8 cellular contexts compared by ENCODE assay signal in genomic region chr7:107579546-107579880, GRCh38. TPM values are rescaled to one million over a fixed set of nuclear protein-coding genes. Genes with fewer than 3 reads are reported as not detected.
DNase-seq lines count a peak whose midpoint lies in the region; ATAC-seq and TF ChIP-seq lines count a peak whose summit lies in the region.

No MANE protein-coding gene starts in this region.

- no peak for TF ChIP-seq CTCF in GM13976 (IDR thresholded peaks at IDR 0.05; ENCODE audit: borderline replicate concordance, control extremely low read depth, extremely low read depth, insufficient read depth, missing control alignments)
- TF ChIP-seq CTCF in OCI-LY3 (IDR thresholded peaks at IDR 0.05; ENCODE audit: low read depth, low read length) = no peak
- TF ChIP-seq CTCF in epithelial cell of proximal tubule (conservative IDR thresholded peaks at IDR 0.05; ENCODE audit: low read depth, low read length) = no peak
- TF ChIP-seq CTCF in neutrophil (IDR thresholded peaks at IDR 0.05) = no peak

- H3K4me3 ChIP-seq in OCI-LY3 (ENCODE audit: low read length) (peak overlapping the region; percentile 86), epithelial cell of proximal tubule (ENCODE audit: low read depth, low read length) (peak overlapping the region; percentile 73), neutrophil (ENCODE audit: low read depth in 1 of 2, low read length in 1 of 2) (peak overlapping the region; percentile 73 to 77)

- H3K27ac ChIP-seq in OCI-LY3 (ENCODE audit: low read length) (no peak overlapping the region), neutrophil (peak overlapping the region; percentile 78)

- H3K27me3 ChIP-seq in OCI-LY3 (ENCODE audit: low read depth, low read length) (no peaks in the 10 kb centered on the region), neutrophil (no peaks in the 10 kb centered on the region)

- peaks cover 9% of the 10 kb centered on the region for H3K36me3 ChIP-seq in OCI-LY3 (replicated peaks; ENCODE audit: low read depth, low read length)
- no peaks in the 10 kb centered on the region for H3K36me3 ChIP-seq in neutrophil

- in situ Hi-C loops in GM13976 (cut with MboI; ENCODE audit: low sequenced_read_pairs, unreplicated experiment) = no loop called here

- peak overlapping the region; percentile 68 for H3K9ac ChIP-seq in OCI-LY3 (ENCODE audit: low read length)

- H3K79me2 ChIP-seq in OCI-LY3 (ENCODE audit: low read length) = no peaks in the 10 kb centered on the region

- peak overlapping the region; percentile 89 for H3K4me2 ChIP-seq in OCI-LY3 (ENCODE audit: low read length)

- H3K9me3 ChIP-seq in OCI-LY3 (ENCODE audit: insufficient read depth, low read length) (no peaks in the 10 kb centered on the region), neutrophil (no peaks in the 10 kb centered on the region)

- DNase-seq in GM13976 (ENCODE audit: low spot score) (peak; percentile 23), epithelial cell of proximal tubule (ENCODE audit: low read depth) (no peak), GM19240 (ENCODE audit: insufficient read length, low spot score) (no peak), AML-193 (lab: John Stamatoyannopoulos, UW) (no peak)

- H3K4me1 ChIP-seq in OCI-LY3 (ENCODE audit: low read length) = peaks cover 3% of the 10 kb centered on the region; the same call in 1 of the 2 replicates
- peaks cover 23 to 26% of the 10 kb centered on the region in 2 experiments for H3K4me1 ChIP-seq in neutrophil (ENCODE audit: control insufficient read depth in 1 of 2, insufficient read depth in 1 of 2, low read depth in 1 of 2, low read length in 1 of 2)

- ATAC-seq in HG03159 (IDR thresholded peaks at IDR 0.05; ENCODE audit: unreplicated experiment) = no peak
- ATAC-seq in GM21447 (IDR thresholded peaks at IDR 0.05; ENCODE audit: unreplicated experiment) = no peak

- H4K20me1 ChIP-seq in OCI-LY3 (ENCODE audit: insufficient read depth, low read length) = no peaks in the 10 kb centered on the region

- peak overlapping the region; percentile 81 for H2AFZ ChIP-seq in OCI-LY3 (ENCODE audit: low read depth, low read length)

RNA-seq across cellular contexts. Expression of gene BCAP29, which starts 0.5 kb away (rescaled TPM):
- total RNA-seq in epithelial cell of proximal tubule = 53.9 and 73.5 TPM in 2 replicates

RNA-seq across cellular contexts. Expression of gene DUS4L, which starts 15.7 kb away (rescaled TPM):
- 10.5 and 14.2 TPM in 2 replicates for total RNA-seq in epithelial cell of proximal tubule

RNA-seq across cellular contexts. Expression of gene COG5, which starts 15.8 kb away (rescaled TPM):
- 23.1 and 31.4 TPM in 2 replicates for total RNA-seq in epithelial cell of proximal tubule
